1 cellular context compared by ENCODE assay signal in genomic region chr9:1052119-1052907, GRCh38.
TF ChIP-seq lines count a peak whose summit lies in the region.

No MANE protein-coding gene starts in this region.

TF ChIP-seq in WTC11, 78 proteins besides CTCF, POLR2A, EP300 and RAD21 (continued from another document):
- TF ChIP-seq NFE2L1 (CRISPR knock-in tag; IDR thresholded peaks at IDR 0.05) = no peak
- TF ChIP-seq ATF3 (CRISPR knock-in tag; conservative IDR thresholded peaks at IDR 0.05) = no peak
- no peak for TF ChIP-seq ZNF138 (CRISPR knock-in tag; conservative IDR thresholded peaks at IDR 0.05)
- TF ChIP-seq ZNF512 (CRISPR knock-in tag; IDR thresholded peaks at IDR 0.05; ENCODE audit: borderline replicate concordance) = no peak
- TF ChIP-seq CDX4 (CRISPR knock-in tag; IDR thresholded peaks at IDR 0.05; ENCODE audit: borderline replicate concordance) = no peak
TF ChIP-seq in WTC11: peak in this region for 0.
